ENCODE assay signal across 16 cellular contexts in genomic region chr6:20827798-20828197, GRCh38.
A peak's percentile ranks its signal among the peaks of the same experiment; 100 is the strongest.
DNase-seq lines count a peak whose midpoint lies in the region; ATAC-seq, FAIRE-seq and TF ChIP-seq lines count a peak whose summit lies in the region.
"Had no signal": no experiment of that assay in that cellular context is flagged by ENCODE, and none has a peak within 500 bp of the region (broad histone marks: within the 10 kb centered on the region; RNA-seq: fewer than 3 reads in every experiment).

No MANE protein-coding gene starts in this region.

- H3K4me3 ChIP-seq in cardiac fibroblast (replicated peaks in 1 of 2; ENCODE audit: low read depth in 2 of 2, low read length in 2 of 2): no peak overlapping the region
- H3K4me3 ChIP-seq: upper lobe of left lung had no signal

- no peak for TF ChIP-seq CTCF in cardiac fibroblast (IDR thresholded peaks at IDR 0.05; ENCODE audit: low read depth, low read length)

- TF ChIP-seq POLR2A in GM12891 (IDR thresholded peaks at IDR 0.05; ENCODE audit: low read depth, low read length): no peak

- intact Hi-C loops in left ventricle myocardium superior (cut with micrococcal nuclease): no loop called here

- ATAC-seq in left ventricle myocardium superior (peak; percentile 78), HG02840 (IDR thresholded peaks at IDR 0.05; ENCODE audit: low FRiP score, unreplicated experiment) (no peak)

- FAIRE-seq in GM12891 (lab: Jason Lieb, UNC): no peak

- DNase-seq in H4 (ENCODE audit: low spot score) (peak; percentile 43), cardiac fibroblast (ENCODE audit: low read depth in 2 of 2) (peak; percentile 86 to 94), left ventricle myocardium superior (no peak), stromal cell of bone marrow (ENCODE audit: low read depth) (peak; percentile 79), GM12891 (ENCODE audit: insufficient read length, low spot score) (no peak), germinal center (ENCODE audit: low spot score) (no peak), iPS-NIHi7 (ENCODE audit: extremely low spot score) (no peak)
- DNase-seq: activated CD4-positive, CD25-positive, alpha-beta regulatory T cell treated with anti-CD3 and anti-CD28 coated beads, Interleukin-2, amount 50 U/mL, for 72 hours; activated CD8-positive, alpha-beta memory T cell treated with anti-CD3 and anti-CD28 coated beads, Interleukin-2, amount 50 U/mL, for 4 hours; activated naive CD4-positive, alpha-beta T cell treated with anti-CD3 and anti-CD28 coated beads, Interleukin-2, amount 50 U/mL, for 16 hours; CD4-positive, alpha-beta T cell; erythroblast; posterior cingulate gyrus; stimulated activated CD4-positive, alpha-beta T cell treated with anti-CD3 and anti-CD28 coated beads, Interleukin-2, amount 100 ng/mL, for 48 hours; upper lobe of left lung had no signal

TF ChIP-seq in GM12891, 5 proteins besides CTCF, POLR2A, EP300 and RAD21:
- TF ChIP-seq PAX5 (IDR thresholded peaks at IDR 0.05; ENCODE audit: insufficient read depth, low read length, severe bottlenecking) (no peak), TAF1 (IDR thresholded peaks at IDR 0.05; ENCODE audit: low read depth, low read length) (no peak), SPI1 (IDR thresholded peaks at IDR 0.05; ENCODE audit: low read depth, low read length) (no peak), POLR2AphosphoS5 (IDR thresholded peaks at IDR 0.05; ENCODE audit: low read depth, low read length) (no peak), POU2F2 (IDR thresholded peaks at IDR 0.05; ENCODE audit: low read depth, low read length) (no peak)
TF ChIP-seq in GM12891: peak in this region for 0.

Comparison
In these comparisons a context has a peak if more than half of its experiments do, and no peak if none do; other contexts are left out.
1. DNase-seq: peak in H4 (single experiment), cardiac fibroblast (2 of 2) and stromal cell of bone marrow (single experiment); none in left ventricle myocardium superior (single experiment), GM12891 (single experiment), germinal center (single experiment) and iPS-NIHi7 (single experiment).